In genomic region chr11:63939351-63939920, GRCh38 we compare ENCODE assay signal across 2 cellular contexts.
TF ChIP-seq lines count a peak whose summit lies in the region.

No MANE protein-coding gene starts in this region.

TF ChIP-seq in GM12878, 131 proteins besides CTCF, POLR2A, EP300 and RAD21:
- TF ChIP-seq NR2C1 (IDR thresholded peaks at IDR 0.05) (peak; percentile 55; the same call in 1 of the 2 replicates), NKRF (conservative IDR thresholded peaks at IDR 0.05) (0 out of 2 replicates have a peak, but pooled peaks have one; percentile 16), BMI1 (IDR thresholded peaks at IDR 0.05; ENCODE audit: borderline replicate concordance) (no peak), SUZ12 (IDR thresholded peaks at IDR 0.05; ENCODE audit: unreplicated experiment) (no peak), IKZF2 (IDR thresholded peaks at IDR 0.05) (peak in 1 of 2 experiments; percentile 14; a peak in 1 of 4 replicates), EGR1 (IDR thresholded peaks at IDR 0.05; ENCODE audit: borderline replicate concordance in 1 of 2, low read depth in 2 of 2, low read length in 2 of 2) (0 out of 3 replicates have a peak, but pooled peaks of 1 of the 2 experiments have one; percentile 46), NR2F1 (conservative IDR thresholded peaks at IDR 0.05) (0 out of 2 replicates have a peak, but pooled peaks have one; percentile 34), TCF12 (IDR thresholded peaks at IDR 0.05; ENCODE audit: low read depth, low read length) (0 out of 2 replicates have a peak, but pooled peaks have one; percentile 18)
- TF ChIP-seq, protein P1, sequence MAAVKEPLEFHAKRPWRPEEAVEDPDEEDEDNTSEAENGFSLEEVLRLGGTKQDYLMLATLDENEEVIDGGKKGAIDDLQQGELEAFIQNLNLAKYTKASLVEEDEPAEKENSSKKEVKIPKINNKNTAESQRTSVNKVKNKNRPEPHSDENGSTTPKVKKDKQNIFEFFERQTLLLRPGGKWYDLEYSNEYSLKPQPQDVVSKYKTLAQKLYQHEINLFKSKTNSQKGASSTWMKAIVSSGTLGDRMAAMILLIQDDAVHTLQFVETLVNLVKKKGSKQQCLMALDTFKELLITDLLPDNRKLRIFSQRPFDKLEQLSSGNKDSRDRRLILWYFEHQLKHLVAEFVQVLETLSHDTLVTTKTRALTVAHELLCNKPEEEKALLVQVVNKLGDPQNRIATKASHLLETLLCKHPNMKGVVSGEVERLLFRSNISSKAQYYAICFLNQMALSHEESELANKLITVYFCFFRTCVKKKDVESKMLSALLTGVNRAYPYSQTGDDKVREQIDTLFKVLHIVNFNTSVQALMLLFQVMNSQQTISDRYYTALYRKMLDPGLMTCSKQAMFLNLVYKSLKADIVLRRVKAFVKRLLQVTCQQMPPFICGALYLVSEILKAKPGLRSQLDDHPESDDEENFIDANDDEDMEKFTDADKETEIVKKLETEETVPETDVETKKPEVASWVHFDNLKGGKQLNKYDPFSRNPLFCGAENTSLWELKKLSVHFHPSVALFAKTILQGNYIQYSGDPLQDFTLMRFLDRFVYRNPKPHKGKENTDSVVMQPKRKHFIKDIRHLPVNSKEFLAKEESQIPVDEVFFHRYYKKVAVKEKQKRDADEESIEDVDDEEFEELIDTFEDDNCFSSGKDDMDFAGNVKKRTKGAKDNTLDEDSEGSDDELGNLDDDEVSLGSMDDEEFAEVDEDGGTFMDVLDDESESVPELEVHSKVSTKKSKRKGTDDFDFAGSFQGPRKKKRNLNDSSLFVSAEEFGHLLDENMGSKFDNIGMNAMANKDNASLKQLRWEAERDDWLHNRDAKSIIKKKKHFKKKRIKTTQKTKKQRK (IDR thresholded peaks at IDR 0.05; ENCODE audit: low read depth, low read length), result no peak
- TF ChIP-seq, protein P2, sequence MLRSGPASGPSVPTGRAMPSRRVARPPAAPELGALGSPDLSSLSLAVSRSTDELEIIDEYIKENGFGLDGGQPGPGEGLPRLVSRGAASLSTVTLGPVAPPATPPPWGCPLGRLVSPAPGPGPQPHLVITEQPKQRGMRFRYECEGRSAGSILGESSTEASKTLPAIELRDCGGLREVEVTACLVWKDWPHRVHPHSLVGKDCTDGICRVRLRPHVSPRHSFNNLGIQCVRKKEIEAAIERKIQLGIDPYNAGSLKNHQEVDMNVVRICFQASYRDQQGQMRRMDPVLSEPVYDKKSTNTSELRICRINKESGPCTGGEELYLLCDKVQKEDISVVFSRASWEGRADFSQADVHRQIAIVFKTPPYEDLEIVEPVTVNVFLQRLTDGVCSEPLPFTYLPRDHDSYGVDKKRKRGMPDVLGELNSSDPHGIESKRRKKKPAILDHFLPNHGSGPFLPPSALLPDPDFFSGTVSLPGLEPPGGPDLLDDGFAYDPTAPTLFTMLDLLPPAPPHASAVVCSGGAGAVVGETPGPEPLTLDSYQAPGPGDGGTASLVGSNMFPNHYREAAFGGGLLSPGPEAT (IDR thresholded peaks at IDR 0.05; ENCODE audit: low read depth), result no peak

TF ChIP-seq in HepG2, 621 proteins besides CTCF, POLR2A, EP300 and RAD21 (continues in another document):
- TF ChIP-seq KMT2A (CRISPR knock-in tag; IDR thresholded peaks at IDR 0.05) (0 out of 2 replicates have a peak, but pooled peaks have one; percentile 14), ZNF207 (IDR thresholded peaks at IDR 0.05; ENCODE audit: borderline replicate concordance) (no peak), MYNN (CRISPR knock-in tag; IDR thresholded peaks at IDR 0.05; ENCODE audit: low read depth) (no peak), ZNF691 (CRISPR knock-in tag; IDR thresholded peaks at IDR 0.05; ENCODE audit: borderline replicate concordance, low read depth) (0 out of 2 replicates have a peak, but pooled peaks have one; percentile 33), ZBTB40 (IDR thresholded peaks at IDR 0.05) (no peak), ZBTB40 (CRISPR knock-in tag; IDR thresholded peaks at IDR 0.05) (no peak), ZNF772 (CRISPR knock-in tag; IDR thresholded peaks at IDR 0.05) (no peak), SP5 (CRISPR knock-in tag; IDR thresholded peaks at IDR 0.05; ENCODE audit: borderline replicate concordance, low read depth) (no peak), MIER3 (CRISPR knock-in tag; IDR thresholded peaks at IDR 0.05; ENCODE audit: borderline replicate concordance) (no peak), TGIF2 (CRISPR knock-in tag; IDR thresholded peaks at IDR 0.05) (peak; percentile 58; the same call in 1 of the 2 replicates), IRF2 (CRISPR knock-in tag; IDR thresholded peaks at IDR 0.05) (no peak), NR2C2 (CRISPR knock-in tag; IDR thresholded peaks at IDR 0.05; ENCODE audit: borderline replicate concordance) (peak; percentile 91), ZNF687 (CRISPR knock-in tag; IDR thresholded peaks at IDR 0.05) (peak; percentile 32), PATZ1 (CRISPR knock-in tag; IDR thresholded peaks at IDR 0.05) (peak; percentile 7; the same call in 1 of the 2 replicates), CHD2 (IDR thresholded peaks at IDR 0.05; ENCODE audit: low read depth, low read length) (peak; percentile 25; the same call in 1 of the 2 replicates), ZNF232 (CRISPR knock-in tag; IDR thresholded peaks at IDR 0.05; ENCODE audit: borderline replicate concordance) (no peak)
- TF ChIP-seq, protein P3, sequence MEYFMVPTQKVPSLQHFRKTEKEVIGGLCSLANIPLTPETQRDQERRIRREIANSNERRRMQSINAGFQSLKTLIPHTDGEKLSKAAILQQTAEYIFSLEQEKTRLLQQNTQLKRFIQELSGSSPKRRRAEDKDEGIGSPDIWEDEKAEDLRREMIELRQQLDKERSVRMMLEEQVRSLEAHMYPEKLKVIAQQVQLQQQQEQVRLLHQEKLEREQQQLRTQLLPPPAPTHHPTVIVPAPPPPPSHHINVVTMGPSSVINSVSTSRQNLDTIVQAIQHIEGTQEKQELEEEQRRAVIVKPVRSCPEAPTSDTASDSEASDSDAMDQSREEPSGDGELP (IDR thresholded peaks at IDR 0.05; ENCODE audit: borderline replicate concordance, low read depth), result 0 out of 2 replicates have a peak, but pooled peaks have one; percentile 30
